Comparison of ENCODE assay signal across 8 cellular contexts in the genomic region with DNA sequence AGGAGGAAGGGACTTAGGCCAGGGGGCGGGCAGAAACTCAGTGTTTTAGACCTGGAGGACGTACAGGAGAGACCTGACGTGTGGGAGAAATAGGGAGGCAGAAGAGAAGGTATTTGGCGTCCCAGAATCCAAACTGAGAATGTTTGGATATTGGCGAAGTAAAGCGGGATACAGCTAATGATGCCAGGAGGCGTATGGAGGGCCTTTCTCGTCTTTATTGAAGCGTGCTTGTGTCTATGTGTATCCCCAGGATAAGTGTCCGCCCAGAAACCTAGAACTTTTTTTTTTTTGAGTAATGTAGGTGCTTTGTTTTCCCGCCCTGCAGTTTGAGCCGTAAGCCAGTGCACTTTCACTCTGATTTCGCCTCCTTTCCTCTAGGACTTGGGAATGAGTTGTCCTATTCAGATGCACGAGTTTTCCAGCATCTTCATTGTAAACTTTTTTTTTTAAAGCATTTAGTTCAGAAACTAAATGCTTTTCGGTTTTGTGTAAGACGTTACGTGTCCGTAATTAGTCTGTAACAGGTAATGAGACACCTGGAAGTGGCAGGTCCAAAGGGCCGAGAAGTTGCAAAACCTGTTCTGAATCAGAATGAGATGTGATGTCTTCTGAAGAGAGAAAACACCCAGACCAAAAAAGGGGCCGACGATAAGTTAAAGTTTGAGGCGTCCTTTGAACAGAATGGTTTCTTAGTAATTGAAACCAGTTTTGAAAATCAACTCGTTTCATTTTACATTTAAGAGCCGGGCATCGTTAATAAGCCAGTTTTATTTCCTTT. TPM values are rescaled to one million over a fixed set of nuclear protein-coding genes. Genes with fewer than 3 reads are reported as not detected.
DNase-seq lines count a peak whose midpoint lies in the region; ATAC-seq and TF ChIP-seq lines count a peak whose summit lies in the region.

No MANE protein-coding gene starts in this region.

- H2AFZ ChIP-seq in PC-3 (ENCODE audit: low read length) = peak overlapping the region; percentile 87
- H2AFZ ChIP-seq in mesenchymal stem cell (ENCODE audit: low read depth, low read length) = peak overlapping the region; percentile 79

- H3F3A ChIP-seq in PC-3 (ENCODE audit: low read length, unreplicated experiment) = no peaks in the 10 kb centered on the region

- H4K91ac ChIP-seq in mesenchymal stem cell (ENCODE audit: low read length) = peak overlapping the region; percentile 78

- H2AK5ac ChIP-seq in mesenchymal stem cell (ENCODE audit: low read length, severe bottlenecking) = no peak overlapping the region

- peaks cover 10% of the 10 kb centered on the region for H4K20me1 ChIP-seq in PC-3 (ENCODE audit: low read length)

- peak overlapping the region; percentile 60 for H2BK15ac ChIP-seq in mesenchymal stem cell (ENCODE audit: low read depth, poor library complexity, severe bottlenecking)

- DNase-seq in DMS 273 (lab: John Stamatoyannopoulos, UW; ENCODE audit: unreplicated experiment) (peak; percentile 61), PC-3 (peak; percentile 63), dorsolateral prefrontal cortex (no peak), mesenchymal stem cell (peak; percentile 57), uterus (no peak)
- DNase-seq in NK-92 treated with Interleukin-12 subunit alpha and Interleukin-12 subunit beta, amount 100 ng/mL, for 24 hours (lab: John Stamatoyannopoulos, UW) = no peak

- CTCF ChIA-PET in PC-3 (lab: Charles Lee) = no interaction called here

- H3K79me1 ChIP-seq in mesenchymal stem cell (replicated peaks; ENCODE audit: low read length, poor library complexity, severe bottlenecking) = peaks cover 4% of the 10 kb centered on the region

- peak overlapping the region in 1 of 2 experiments; percentile 91 for H3K23ac ChIP-seq in mesenchymal stem cell (ENCODE audit: low read length in 2 of 2)

- intact Hi-C loops in PC-3 (cut with micrococcal nuclease) (loop anchor here (2.0 kb wide), 1 partner anchor 49 kb away; no protein-coding TSS in a partner anchor), dorsolateral prefrontal cortex (cut with DNase I) (loop anchor here (1.0 to 10.0 kb wide), 2 partner anchors 9 to 1015 kb away; a partner anchor contains a TSS), uterus (cut with DNase I; ENCODE audit: low total_unique reads) (no loop called here)

- H3K27me3 ChIP-seq in PC-3 (ENCODE audit: low read length) = no peaks in the 10 kb centered on the region
- no peaks in the 10 kb centered on the region for H3K27me3 ChIP-seq in dorsolateral prefrontal cortex
- no peaks in the 10 kb centered on the region for H3K27me3 ChIP-seq in mesenchymal stem cell (ENCODE audit: control insufficient read depth in 1 of 2, insufficient read depth in 1 of 2, low read length in 2 of 2)
- no peaks in the 10 kb centered on the region for H3K27me3 ChIP-seq in uterus

- POLR2A ChIA-PET in PC-3 (lab: Charles Lee; ENCODE audit: unreplicated experiment) = no interaction called here

- H3K9me2 ChIP-seq in PC-3 (replicated peaks; ENCODE audit: low read length) = no peaks in the 10 kb centered on the region

- peak overlapping the region; percentile 54 to 77 for H3K4ac ChIP-seq in mesenchymal stem cell (ENCODE audit: low read depth in 1 of 2, low read length in 2 of 2)

- peak overlapping the region; percentile 94 for H3K9ac ChIP-seq in PC-3 (ENCODE audit: low read length)
- peak overlapping the region; percentile 100 for H3K9ac ChIP-seq in mesenchymal stem cell (ENCODE audit: low read length)

- TF ChIP-seq POLR2A in uterus (IDR thresholded peaks at IDR 0.05) = no peak

- H3K36me3 ChIP-seq in PC-3 (ENCODE audit: low read depth, low read length) (no peaks in the 10 kb centered on the region), mesenchymal stem cell (ENCODE audit: control insufficient read depth in 1 of 2, insufficient read depth in 2 of 2, low read depth in 1 of 2, low read length in 2 of 2) (no peaks in the 10 kb centered on the region), uterus (no peaks in the 10 kb centered on the region)

- H3K9me3 ChIP-seq in PC-3 (ENCODE audit: low read length) (no peaks in the 10 kb centered on the region), mesenchymal stem cell (ENCODE audit: control insufficient read depth, low read length) (no peaks in the 10 kb centered on the region), uterus (no peaks in the 10 kb centered on the region)

- H3K4me3 ChIP-seq in PC-3 (ENCODE audit: low read length) (peak overlapping the region; percentile 79), dorsolateral prefrontal cortex (peak overlapping the region; percentile 63 to 100 (median 94)), mesenchymal stem cell (ENCODE audit: insufficient read depth in 1 of 2, low read depth in 1 of 2, low read length in 2 of 2) (peak overlapping the region; percentile 89 to 95), uterus (peak overlapping the region; percentile 72 to 87)

- TSS peak; percentile 61 for BruUV-seq in PC-3 (replicated peaks; lab: Mats Ljungman, UMichigan)

- peak overlapping the region; percentile 94 for H2BK120ac ChIP-seq in mesenchymal stem cell (ENCODE audit: low read depth, low read length)

- H2BK5ac ChIP-seq in mesenchymal stem cell (ENCODE audit: low read depth, low read length, poor library complexity, severe bottlenecking) = no peak overlapping the region

- no peak overlapping the region for H2BK12ac ChIP-seq in mesenchymal stem cell (ENCODE audit: low read length in 2 of 2)

- peak overlapping the region; percentile 88 to 92 for H3K18ac ChIP-seq in mesenchymal stem cell (ENCODE audit: low read depth in 1 of 2, low read length in 2 of 2)

- peak; percentile 29 for ATAC-seq in GM19351 (IDR thresholded peaks at IDR 0.05; ENCODE audit: unreplicated experiment)
- ATAC-seq in HG03196 (IDR thresholded peaks at IDR 0.05; ENCODE audit: unreplicated experiment) = peak; percentile 21
- ATAC-seq in PC-3 = peak; percentile 12

- H3K4me2 ChIP-seq in PC-3 (ENCODE audit: low read length) = peak overlapping the region; percentile 97
- peak overlapping the region; percentile 91 for H3K4me2 ChIP-seq in mesenchymal stem cell (ENCODE audit: low read length, poor library complexity, severe bottlenecking)

- peak overlapping the region; percentile 69 for H4K8ac ChIP-seq in mesenchymal stem cell (ENCODE audit: low read length)

- 8% methylated on average over 23 of the region's 25 CpGs for WGBS in mesenchymal stem cell

- peaks cover 20% of the 10 kb centered on the region for H3K4me1 ChIP-seq in PC-3 (ENCODE audit: insufficient read depth, low read length)
- peaks cover 7% of the 10 kb centered on the region for H3K4me1 ChIP-seq in mesenchymal stem cell (ENCODE audit: control insufficient read depth, insufficient read depth, low read depth, low read length)
- H3K4me1 ChIP-seq in uterus = peaks cover 0 to 10% of the 10 kb centered on the region in 2 donors

- peak overlapping the region in 1 of 2 experiments; percentile 35 for H3K14ac ChIP-seq in mesenchymal stem cell (ENCODE audit: low read length in 2 of 2)

- H3K79me2 ChIP-seq in PC-3 (ENCODE audit: low read length) = peaks cover 64% of the 10 kb centered on the region

- H3K27ac ChIP-seq in PC-3 (ENCODE audit: low read length) = peak overlapping the region; percentile 77
- peak overlapping the region; percentile 47 to 97 (median 92) for H3K27ac ChIP-seq in dorsolateral prefrontal cortex
- H3K27ac ChIP-seq in mesenchymal stem cell (ENCODE audit: low read length, poor library complexity, severe bottlenecking) = peak overlapping the region; percentile 53
- H3K27ac ChIP-seq in uterus = peak overlapping the region; percentile 95 to 97

- no peak for TF ChIP-seq CTCF in PC-3 (conservative IDR thresholded peaks at IDR 0.05; ENCODE audit: low read depth, low read length)
- no peak for TF ChIP-seq CTCF in dorsolateral prefrontal cortex (IDR thresholded peaks at IDR 0.05 in 54 of 56, conservative IDR thresholded peaks at IDR 0.05 in 2 of 56; ENCODE audit: low read depth in 1 of 56, partially characterized antibody in 56 of 56)
- no peak for TF ChIP-seq CTCF in uterus (IDR thresholded peaks at IDR 0.05)

RNA-seq across cellular contexts. Expression of a gene that starts 0.7 kb away (rescaled TPM):
- total RNA-seq in PC-3 (2014; rRNA removed) (8.1 and 10.1 TPM in 2 replicates), dorsolateral prefrontal cortex (10 to 100 TPM in 115 of 120 experiments, 1 to 10 TPM in 5; 8.6 to 19.9 (median 13.1) TPM), uterus (10 to 100 TPM in 2 of 4 donors, 1 to 10 TPM in 2; 1.5 to 76.5 (median 11.6) TPM)
- polyA plus RNA-seq in mesenchymal stem cell (2013, experiment 1 of 2) = 16.9 TPM
- polyA plus RNA-seq in mesenchymal stem cell (2013, experiment 2 of 2) = 17.3 TPM

RNA-seq across cellular contexts. Expression of a gene that starts 8.6 kb away (rescaled TPM):
- total RNA-seq in PC-3 (2014; rRNA removed) (6.0 and 6.5 TPM in 2 replicates), dorsolateral prefrontal cortex (10 to 100 TPM; 14.1 to 41.9 (median 27.5) TPM), uterus (10 to 100 TPM in 3 of 4 donors, 1 to 10 TPM in 1; 8.5 to 43.3 (median 26.2) TPM)
- polyA plus RNA-seq in mesenchymal stem cell (2013, experiment 1 of 2) = 3.4 TPM
- polyA plus RNA-seq in mesenchymal stem cell (2013, experiment 2 of 2) = 3.3 TPM

Comparison
In these comparisons a context has a peak if more than half of its experiments do, and no peak if none do; other contexts are left out.
1. DNase-seq: peak in DMS 273 (single experiment), PC-3 (single experiment) and mesenchymal stem cell (single experiment); none in dorsolateral prefrontal cortex (0 of 10), uterus (0 of 2) and NK-92 treated with Interleukin-12 subunit alpha and Interleukin-12 subunit beta, amount 100 ng/mL, for 24 hours (single experiment).
2. Peak in every context shown above with its lines, with median percentiles within 50 percentile points of each other: ATAC-seq, H3K27ac ChIP-seq and H3K4me3 ChIP-seq.